21 cellular contexts compared by ENCODE assay signal in the genomic region with DNA sequence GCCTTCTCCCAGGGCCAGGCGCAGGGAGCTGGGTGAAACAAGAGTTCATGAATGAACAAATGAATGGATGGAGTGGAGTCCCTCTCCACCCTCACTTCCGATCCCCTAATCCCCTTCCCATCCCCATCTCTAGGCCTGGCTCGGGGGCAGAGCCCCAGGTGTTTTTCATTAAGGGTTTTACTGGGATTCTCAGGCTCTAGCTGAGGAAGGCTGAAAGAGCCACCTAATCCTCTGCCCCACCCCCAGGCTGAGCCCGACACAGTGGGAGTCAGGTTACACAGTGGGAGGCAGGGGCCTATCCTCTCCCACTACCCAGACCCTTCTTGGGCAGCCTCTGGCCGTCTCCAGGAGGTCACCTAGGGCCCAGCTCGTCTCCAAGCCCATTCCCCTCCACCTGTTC. TPM values are rescaled to one million over a fixed set of nuclear protein-coding genes. Genes with fewer than 3 reads are reported as not detected.
DNase-seq lines count a peak whose midpoint lies in the region; ATAC-seq and TF ChIP-seq lines count a peak whose summit lies in the region.
"Had no signal": no experiment of that assay in that cellular context is flagged by ENCODE, and none has a peak within 500 bp of the region (broad histone marks: within the 10 kb centered on the region; RNA-seq: fewer than 3 reads in every experiment).

No MANE protein-coding gene starts in this region.

- DNase-seq in Right ventricle myocardium inferior (ENCODE audit: missing footprints) = peak; percentile 18
- no peak for DNase-seq in heart left ventricle
- DNase-seq in NCI-H69 (lab: John Stamatoyannopoulos, UW) = peak; percentile 8
- peak; percentile 85 for DNase-seq in endodermal cell
- no peak for DNase-seq in progenitor cell of endocrine pancreas (ENCODE audit: low spot score, unreplicated experiment)
- no peak for DNase-seq in glutamatergic neuron
- no peak for DNase-seq in suprapubic skin (ENCODE audit: low spot score in 2 of 2)
- DNase-seq: activated CD8-positive, alpha-beta T cell treated with anti-CD3 and anti-CD28 coated beads, Interleukin-2, amount 10 ng/mL, durations not matched to agents 7 days and 5 days; activated naive CD4-positive, alpha-beta T cell treated with anti-CD3 and anti-CD28 coated beads, Interleukin-2, amount 50 U/mL, for 16 hours; activated T-cell treated with anti-CD3 and anti-CD28 coated beads, Interleukin-2, amount 50 U/mL, for 4 hours; DMS153; naive thymus-derived CD4-positive, alpha-beta T cell; NCI-H1436 treated with DMSO at 0.1 percent for 48 hours; NCI-H446 treated with DMSO at 0.1 percent for 48 hours; SHP77; stimulated activated naive B cell treated with anti-CD40 and anti-IgM and Interleukin-4, amounts not matched to agents 10 μg/mL and 1 μg/mL and 100 μg/mL, for 72 hours had no signal

- H3K9me3 Mint-ChIP-seq in endodermal cell (no peaks in the 10 kb centered on the region), progenitor cell of endocrine pancreas (ENCODE audit: low read depth) (no peaks in the 10 kb centered on the region), glutamatergic neuron (ENCODE audit: unreplicated experiment) (no peaks in the 10 kb centered on the region)
- H3K9me3 Mint-ChIP-seq: activated T-cell treated with anti-CD3 and anti-CD28 coated beads, Interleukin-2, amount 50 U/mL, for 4 hours; naive thymus-derived CD4-positive, alpha-beta T cell; stimulated activated naive B cell treated with anti-CD40 and anti-IgM and Interleukin-4, amounts not matched to agents 10 μg/mL and 1 μg/mL and 100 μg/mL, for 72 hours; T-helper 1 cell treated with Interleukin-12 subunit alpha and Interleukin-12 subunit beta and Interleukin-4 antibody, amounts not matched to agents 30 μg/mL and 1 μg/mL, for 36 hours had no signal

- no peak for TF ChIP-seq POLR2A in heart left ventricle (IDR thresholded peaks at IDR 0.05)
- no peak for TF ChIP-seq POLR2A in suprapubic skin (IDR thresholded peaks at IDR 0.05)

- H3K27me3 ChIP-seq in heart left ventricle = no peaks in the 10 kb centered on the region
- H3K27me3 ChIP-seq in endodermal cell (ENCODE audit: control insufficient read depth, insufficient read depth, low read length, poor library complexity, severe bottlenecking) = no peaks in the 10 kb centered on the region
- no peaks in the 10 kb centered on the region for H3K27me3 ChIP-seq in suprapubic skin
- H3K27me3 ChIP-seq: ascending aorta had no signal

- H3K27ac ChIP-seq in heart left ventricle (no peak overlapping the region), endodermal cell (ENCODE audit: low read depth, low read length) (no peak overlapping the region), suprapubic skin (no peak overlapping the region)
- H3K27ac ChIP-seq: ascending aorta, C4-2B, VCaP had no signal

- H3K4me3 Mint-ChIP-seq in endodermal cell = no peak overlapping the region
- no peak overlapping the region for H3K4me3 Mint-ChIP-seq in progenitor cell of endocrine pancreas (ENCODE audit: low read depth)
- no peak overlapping the region for H3K4me3 Mint-ChIP-seq in glutamatergic neuron (ENCODE audit: unreplicated experiment)
- H3K4me3 Mint-ChIP-seq: activated CD8-positive, alpha-beta T cell treated with anti-CD3 and anti-CD28 coated beads, Interleukin-2, amount 10 ng/mL, durations not matched to agents 7 days and 5 days; activated T-cell treated with anti-CD3 and anti-CD28 coated beads, Interleukin-2, amount 50 U/mL, for 4 hours; naive thymus-derived CD4-positive, alpha-beta T cell; stimulated activated naive B cell treated with anti-CD40 and anti-IgM and Interleukin-4, amounts not matched to agents 10 μg/mL and 1 μg/mL and 100 μg/mL, for 72 hours; T-helper 1 cell treated with Interleukin-12 subunit alpha and Interleukin-12 subunit beta and Interleukin-4 antibody, amounts not matched to agents 30 μg/mL and 1 μg/mL, for 36 hours had no signal

- H3K4me1 ChIP-seq in heart left ventricle = peaks cover 0 to 17% (median 0%) of the 10 kb centered on the region in 12 donors
- peaks cover 25% of the 10 kb centered on the region for H3K4me1 ChIP-seq in endodermal cell (ENCODE audit: control insufficient read depth, insufficient read depth, low read length)
- H3K4me1 ChIP-seq in suprapubic skin = peaks cover 41% of the 10 kb centered on the region
- H3K4me1 ChIP-seq: ascending aorta had no signal

- peaks cover 54% of the 10 kb centered on the region for H3K4me1 Mint-ChIP-seq in endodermal cell
- H3K4me1 Mint-ChIP-seq in progenitor cell of endocrine pancreas (ENCODE audit: low read depth) = peaks cover 45% of the 10 kb centered on the region
- H3K4me1 Mint-ChIP-seq in glutamatergic neuron (ENCODE audit: low read depth, unreplicated experiment) = peaks cover 10% of the 10 kb centered on the region
- H3K4me1 Mint-ChIP-seq: naive thymus-derived CD4-positive, alpha-beta T cell had no signal

- H3K36me3 ChIP-seq in heart left ventricle (no peaks in the 10 kb centered on the region), endodermal cell (ENCODE audit: control insufficient read depth, insufficient read depth, low read length) (no peaks in the 10 kb centered on the region), suprapubic skin (no peaks in the 10 kb centered on the region)
- H3K36me3 ChIP-seq: ascending aorta had no signal

- H3K27ac Mint-ChIP-seq in endodermal cell (peak overlapping the region; percentile 71), progenitor cell of endocrine pancreas (peak overlapping the region; percentile 83), glutamatergic neuron (ENCODE audit: unreplicated experiment) (no peak overlapping the region)
- H3K27ac Mint-ChIP-seq: activated CD8-positive, alpha-beta T cell treated with anti-CD3 and anti-CD28 coated beads, Interleukin-2, amount 10 ng/mL, durations not matched to agents 7 days and 5 days; naive thymus-derived CD4-positive, alpha-beta T cell; stimulated activated naive B cell treated with anti-CD40 and anti-IgM and Interleukin-4, amounts not matched to agents 10 μg/mL and 1 μg/mL and 100 μg/mL, for 72 hours; T-helper 1 cell treated with Interleukin-12 subunit alpha and Interleukin-12 subunit beta and Interleukin-4 antibody, amounts not matched to agents 30 μg/mL and 1 μg/mL, for 36 hours had no signal

- no peaks in the 10 kb centered on the region for H3K9me3 ChIP-seq in heart left ventricle
- H3K9me3 ChIP-seq in endodermal cell (ENCODE audit: control insufficient read depth, low read length) = no peaks in the 10 kb centered on the region
- no peaks in the 10 kb centered on the region for H3K9me3 ChIP-seq in suprapubic skin
- H3K9me3 ChIP-seq: ascending aorta had no signal

- 81 to 94% (median 86%) methylated on average over 6 of the region's 6 CpGs for WGBS in heart left ventricle, 4 donors
- WGBS in endodermal cell (ENCODE audit: insufficient coverage in 1 of 2, insufficient read length in 1 of 2), 2 experiments = 50% methylated on average over 4 of the region's 6 CpGs; no CpG with 5 or more reads in 1 of the 2 experiments
- WGBS in suprapubic skin = 68% methylated on average over 6 of the region's 6 CpGs

- no peak overlapping the region for H3K4me3 ChIP-seq in heart left ventricle
- H3K4me3 ChIP-seq in endodermal cell (ENCODE audit: low read length) = no peak overlapping the region
- no peak overlapping the region for H3K4me3 ChIP-seq in suprapubic skin
- H3K4me3 ChIP-seq: ascending aorta had no signal

- ATAC-seq in Right ventricle myocardium inferior (no peak), heart left ventricle (no peak), HG02610 (IDR thresholded peaks at IDR 0.05; ENCODE audit: unreplicated experiment) (no peak)
- ATAC-seq: activated CD8-positive, alpha-beta T cell treated with anti-CD3 and anti-CD28 coated beads, Interleukin-2, amount 10 ng/mL, durations not matched to agents 7 days and 5 days; activated T-cell treated with anti-CD3 and anti-CD28 coated beads, Interleukin-2, amount 50 U/mL, for 4 hours; naive thymus-derived CD4-positive, alpha-beta T cell; stimulated activated naive B cell treated with anti-CD40 and anti-IgM and Interleukin-4, amounts not matched to agents 10 μg/mL and 1 μg/mL and 100 μg/mL, for 72 hours had no signal

- TF ChIP-seq CTCF in heart left ventricle (IDR thresholded peaks at IDR 0.05) (no peak), endodermal cell (conservative IDR thresholded peaks at IDR 0.05) (no peak), progenitor cell of endocrine pancreas (IDR thresholded peaks at IDR 0.05; ENCODE audit: unreplicated experiment) (no peak), glutamatergic neuron (IDR thresholded peaks at IDR 0.05; ENCODE audit: partially characterized antibody, unreplicated experiment) (no peak), suprapubic skin (IDR thresholded peaks at IDR 0.05) (no peak)

- no peaks in the 10 kb centered on the region for H3K36me3 Mint-ChIP-seq in endodermal cell (ENCODE audit: low read depth)
- no peaks in the 10 kb centered on the region for H3K36me3 Mint-ChIP-seq in progenitor cell of endocrine pancreas (ENCODE audit: insufficient read depth)
- H3K36me3 Mint-ChIP-seq in glutamatergic neuron (ENCODE audit: unreplicated experiment) = no peaks in the 10 kb centered on the region
- H3K36me3 Mint-ChIP-seq: naive thymus-derived CD4-positive, alpha-beta T cell; stimulated activated naive B cell treated with anti-CD40 and anti-IgM and Interleukin-4, amounts not matched to agents 10 μg/mL and 1 μg/mL and 100 μg/mL, for 72 hours had no signal

- H3K27me3 Mint-ChIP-seq in endodermal cell (ENCODE audit: insufficient read depth) (no peaks in the 10 kb centered on the region), progenitor cell of endocrine pancreas (no peaks in the 10 kb centered on the region), glutamatergic neuron (ENCODE audit: unreplicated experiment) (no peaks in the 10 kb centered on the region)
- H3K27me3 Mint-ChIP-seq: naive thymus-derived CD4-positive, alpha-beta T cell; stimulated activated naive B cell treated with anti-CD40 and anti-IgM and Interleukin-4, amounts not matched to agents 10 μg/mL and 1 μg/mL and 100 μg/mL, for 72 hours had no signal

- intact Hi-C loops in Right ventricle myocardium inferior (cut with DNase I) = no loop called here
- intact Hi-C loops in heart left ventricle (cut with DNase I) = no loop called here

- TF ChIP-seq EP300 in suprapubic skin (IDR thresholded peaks at IDR 0.05) = no peak

- H3K9ac ChIP-seq in endodermal cell (ENCODE audit: extremely low read depth, low read length, poor library complexity, severe bottlenecking) = no peak overlapping the region

RNA-seq across cellular contexts. Expression of a gene that starts 36.1 kb away (rescaled TPM):
- total RNA-seq in Right ventricle myocardium inferior (0.68 TPM), heart left ventricle (1 to 10 TPM in 1 of 9 donors, under 1 TPM in 7, not detected in 1; 0.20 to 2.2 (median 0.39) TPM), endodermal cell (10 to 100 TPM; 12.7 to 19.2 TPM), progenitor cell of endocrine pancreas (35.1 and 38.7 TPM in 2 replicates), glutamatergic neuron (ENCODE audit: unreplicated experiment) (0.93 TPM), suprapubic skin (100 to 1,000 TPM; 258 to 892 (median 636) TPM)
- polyA plus RNA-seq in heart left ventricle = under 1 TPM; 0.15 to 0.28 TPM
- 36.9 TPM for polyA plus RNA-seq in endodermal cell (2013, experiment 1 of 2)
- 39.5 TPM for polyA plus RNA-seq in endodermal cell (2013, experiment 2 of 2)
- total RNA-seq: activated CD8-positive, alpha-beta T cell treated with anti-CD3 and anti-CD28 coated beads, Interleukin-2, amount 10 ng/mL, durations not matched to agents 7 days and 5 days had no signal
- polyA plus RNA-seq: naive thymus-derived CD4-positive, alpha-beta T cell had no signal

Comparison
In these comparisons a context has a peak if more than half of its experiments do, and no peak if none do; other contexts are left out.
1. DNase-seq: peak in Right ventricle myocardium inferior (single experiment), NCI-H69 (single experiment) and endodermal cell (single experiment); none in heart left ventricle (0 of 5), progenitor cell of endocrine pancreas (single experiment), glutamatergic neuron (single experiment) and suprapubic skin (0 of 2).